14 cellular contexts compared by ENCODE assay signal in the genomic region with DNA sequence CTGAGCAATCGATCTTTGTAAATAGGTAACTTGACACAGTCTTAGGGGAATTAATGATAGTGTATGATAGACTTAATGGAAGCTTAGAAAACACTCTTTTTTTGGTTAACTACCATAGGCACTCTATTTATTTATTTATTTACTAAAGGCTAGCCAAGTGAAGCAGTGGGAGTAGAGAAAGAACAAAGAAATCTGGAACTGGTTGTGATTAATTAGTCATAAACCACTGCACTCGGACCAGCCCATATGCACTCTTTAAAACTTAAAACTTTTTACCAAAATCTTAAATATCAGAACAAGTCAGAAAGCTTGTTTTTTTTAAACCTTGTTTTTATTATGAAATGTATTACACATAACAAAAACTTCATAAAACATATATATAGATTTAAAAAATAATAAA.
"Had no signal": no experiment of that assay in that cellular context is flagged by ENCODE, and none has a peak within 500 bp of the region (broad histone marks: within the 10 kb centered on the region; RNA-seq: fewer than 3 reads in every experiment).

No MANE protein-coding gene starts in this region.

- DNase-seq: activated CD4-positive, alpha-beta T cell treated with anti-CD3 and anti-CD28 coated beads for 4 hours; activated T-cell treated with anti-CD3 and anti-CD28 coated beads, Interleukin-2, amount 50 U/mL, for 48 hours; dorsolateral prefrontal cortex; mesendoderm; ovary; stimulated activated CD4-positive, alpha-beta T cell treated with anti-CD3 and anti-CD28 coated beads, Interleukin-2, amount 100 ng/mL, for 48 hours; stimulated activated naive CD8-positive, alpha-beta T cell treated with anti-CD3 and anti-CD28 coated beads, Interleukin-15, amount 100 ng/mL, for 72 hours; SW 1271; testis; WERI-Rb-1 had no signal

- ATAC-seq: stimulated activated naive CD8-positive, alpha-beta T cell treated with anti-CD3 and anti-CD28 coated beads, Interleukin-15, amount 100 ng/mL, for 72 hours had no signal

- H3K27me3 ChIP-seq: ascending aorta, dorsolateral prefrontal cortex, ovary, testis had no signal

- H3K4me1 Mint-ChIP-seq: neural crest cell had no signal

- H3K4me3 ChIP-seq: ascending aorta, dorsolateral prefrontal cortex, ovary, testis had no signal

- H3K9me3 Mint-ChIP-seq: neural crest cell; stimulated activated naive CD8-positive, alpha-beta T cell treated with anti-CD3 and anti-CD28 coated beads, Interleukin-15, amount 100 ng/mL, for 72 hours had no signal

- H3K36me3 ChIP-seq: ascending aorta, ovary, WERI-Rb-1 had no signal

- H3K27ac ChIP-seq: ascending aorta, dorsolateral prefrontal cortex, ovary, testis, WERI-Rb-1 had no signal

- H3K4me1 ChIP-seq: ascending aorta, testis had no signal

- H3K9me3 ChIP-seq: ascending aorta, ovary, testis had no signal

- H3K27me3 Mint-ChIP-seq: stimulated activated naive CD8-positive, alpha-beta T cell treated with anti-CD3 and anti-CD28 coated beads, Interleukin-15, amount 100 ng/mL, for 72 hours had no signal

- FAIRE-seq: bronchial epithelial cell, urothelium cell line had no signal

- H3K4me3 Mint-ChIP-seq: neural crest cell had no signal
